ENCODE assay signal across 16 cellular contexts in the genomic region with DNA sequence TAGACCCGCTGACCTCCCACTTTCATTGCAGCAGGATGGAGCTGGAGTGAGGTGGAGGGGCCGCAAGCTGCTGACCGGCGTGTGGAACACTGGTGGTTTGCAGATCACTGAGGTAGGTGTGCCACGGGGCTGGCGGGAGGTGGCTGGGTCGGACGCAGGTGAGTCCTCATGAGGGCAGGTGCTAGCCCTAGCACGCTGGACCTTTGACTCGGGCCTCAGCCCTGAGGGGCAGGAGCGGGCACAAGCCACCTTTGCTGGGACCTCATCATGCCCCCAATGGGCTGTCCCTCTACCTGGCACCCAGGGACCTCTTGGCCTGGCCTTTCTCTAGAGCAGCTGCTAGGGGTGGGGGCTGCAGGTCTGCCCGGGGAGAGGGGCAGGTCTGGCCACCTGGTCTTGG.
DNase-seq lines count a peak whose midpoint lies in the region; ATAC-seq and TF ChIP-seq lines count a peak whose summit lies in the region.
"Had no signal": no experiment of that assay in that cellular context is flagged by ENCODE, and none has a peak within 500 bp of the region (broad histone marks: within the 10 kb centered on the region; RNA-seq: fewer than 3 reads in every experiment).

No MANE protein-coding gene starts in this region.

- 96% methylated on average over 12 of the region's 12 CpGs for WGBS in right cardiac atrium
- 95 to 100% (median 97%) methylated on average over 6 to 12 of the region's 12 CpGs for WGBS in adrenal gland, 4 donors
- WGBS in neuronal stem cell (ENCODE audit: extremely low coverage in 2 of 2, insufficient read length in 2 of 2, insufficient replicate concordance in 1 of 2), 2 donors: no CpG with 5 or more reads among the region's 12 CpGs

- H3K36me3 ChIP-seq in adrenal gland (replicated peaks in 1 of 2): peaks cover 0 to 15% of the 10 kb centered on the region in 2 donors
- H3K36me3 ChIP-seq in neuronal stem cell (replicated peaks in 1 of 2; ENCODE audit: control insufficient read depth in 2 of 2, insufficient read depth in 2 of 2, low read length in 2 of 2): peaks cover 2 to 45% of the 10 kb centered on the region in 2 donors

- no peak overlapping the region for H3K4me2 ChIP-seq in neuronal stem cell (ENCODE audit: insufficient read depth, low read length, poor library complexity, severe bottlenecking)

- peaks cover 49% of the 10 kb centered on the region for H3K4me1 Mint-ChIP-seq in glutamatergic neuron (ENCODE audit: low read depth, unreplicated experiment)

- H3K36me3 Mint-ChIP-seq in glutamatergic neuron (ENCODE audit: unreplicated experiment): peaks cover 4% of the 10 kb centered on the region
- H3K36me3 Mint-ChIP-seq: IgD-negative memory B cell had no signal

- H3K27ac Mint-ChIP-seq in glutamatergic neuron (ENCODE audit: unreplicated experiment): no peak overlapping the region
- H3K27ac Mint-ChIP-seq: IgD-negative memory B cell had no signal

- no peak overlapping the region for H3K4me3 Mint-ChIP-seq in glutamatergic neuron (ENCODE audit: unreplicated experiment)
- H3K4me3 Mint-ChIP-seq: IgD-negative memory B cell had no signal

- H3K18ac ChIP-seq in neuronal stem cell (ENCODE audit: low read length): peak overlapping the region; percentile 34

- H4K91ac ChIP-seq in neuronal stem cell (ENCODE audit: low read depth, low read length, poor library complexity): no peak overlapping the region

- no peak for ATAC-seq in right cardiac atrium
- ATAC-seq in left ventricle myocardium superior: no peak
- no peak for ATAC-seq in GM18517 (IDR thresholded peaks at IDR 0.05; ENCODE audit: unreplicated experiment)

- H3K27me3 Mint-ChIP-seq in glutamatergic neuron (ENCODE audit: unreplicated experiment): peaks cover 19% of the 10 kb centered on the region
- H3K27me3 Mint-ChIP-seq: IgD-negative memory B cell had no signal

- peaks cover 29% of the 10 kb centered on the region for H3K9me3 Mint-ChIP-seq in glutamatergic neuron (ENCODE audit: unreplicated experiment)

- H2AFZ ChIP-seq in neuronal stem cell (ENCODE audit: low read length): no peak overlapping the region

- no peak for TF ChIP-seq POLR2A in adrenal gland (IDR thresholded peaks at IDR 0.05)

- TF ChIP-seq CTCF in adrenal gland (IDR thresholded peaks at IDR 0.05) (no peak), glutamatergic neuron (IDR thresholded peaks at IDR 0.05; ENCODE audit: partially characterized antibody, unreplicated experiment) (no peak)

- peaks cover 17% of the 10 kb centered on the region for H3K79me1 ChIP-seq in neuronal stem cell (ENCODE audit: low read depth, low read length)

- H3K27ac ChIP-seq in right cardiac atrium (ENCODE audit: low read length) (peak overlapping the region; percentile 93), adrenal gland (peak overlapping the region in 3 of 5 donors; percentile 59 to 86 (median 74)), neuronal stem cell (replicated peaks; ENCODE audit: low read length) (no peak overlapping the region)
- H3K27ac ChIP-seq: Peyer's patch had no signal

- peak in 1 of 3 donors; percentile 52 for DNase-seq in right cardiac atrium
- no peak for DNase-seq in left ventricle myocardium superior
- peak in 1 of 7 donors; percentile 19 for DNase-seq in adrenal gland
- DNase-seq in neuronal stem cell (ENCODE audit: low spot score): no peak
- DNase-seq in glutamatergic neuron: no peak
- DNase-seq in activated CD8-positive, alpha-beta memory T cell treated with anti-CD3 and anti-CD28 coated beads, Interleukin-2, amount 50 U/mL, for 4 hours: no peak
- DNase-seq: EL, HCEC 1CT, MV-4-11, NCI-H1436 treated with DMSO at 0.1 percent for 48 hours, NCI-H2081, NCI-H510A treated with DMSO at 0.1 percent for 48 hours, Peyer's patch, SIG-M5 had no signal

- intact Hi-C loops in right cardiac atrium (cut with DNase I) (no loop called here), left ventricle myocardium superior (cut with micrococcal nuclease) (no loop called here), adrenal gland (cut with DNase I) (no loop called here)

- H2BK15ac ChIP-seq in neuronal stem cell (ENCODE audit: low read length): no peak overlapping the region

- H3K4me3 ChIP-seq in right cardiac atrium (ENCODE audit: low read length) (no peak overlapping the region), adrenal gland (no peak overlapping the region), neuronal stem cell (ENCODE audit: low read length in 2 of 2) (peak overlapping the region in 1 of 2 donors; percentile 14)
- H3K4me3 ChIP-seq: Peyer's patch had no signal

- H3K4me1 ChIP-seq in right cardiac atrium (ENCODE audit: control insufficient read depth, insufficient read depth, low read length) (peaks cover 43% of the 10 kb centered on the region), adrenal gland (replicated peaks in 1 of 2) (peaks cover 51 to 62% of the 10 kb centered on the region in 2 donors), neuronal stem cell (ENCODE audit: control insufficient read depth in 2 of 2, insufficient read depth in 1 of 2, low read depth in 1 of 2, low read length in 2 of 2) (peaks cover 36 to 44% of the 10 kb centered on the region in 2 donors)

- no peak overlapping the region for H3K23ac ChIP-seq in neuronal stem cell (ENCODE audit: low read depth, low read length, poor library complexity)

- H3K27me3 ChIP-seq in right cardiac atrium (ENCODE audit: control insufficient read depth, insufficient read depth): no peaks in the 10 kb centered on the region
- H3K27me3 ChIP-seq in adrenal gland: no peaks in the 10 kb centered on the region
- no peaks in the 10 kb centered on the region for H3K27me3 ChIP-seq in neuronal stem cell (ENCODE audit: control insufficient read depth in 3 of 3, insufficient read depth in 3 of 3, low read depth in 1 of 3, low read length in 3 of 3)
- H3K27me3 ChIP-seq: Peyer's patch had no signal

- H3K9me3 ChIP-seq in right cardiac atrium (ENCODE audit: control insufficient read depth, low read length) (no peaks in the 10 kb centered on the region), adrenal gland (replicated peaks in 1 of 3) (no peaks in the 10 kb centered on the region), neuronal stem cell (replicated peaks in 1 of 2; ENCODE audit: control insufficient read depth in 2 of 2, insufficient read depth in 1 of 2, low read depth in 1 of 2, low read length in 2 of 2) (no peaks in the 10 kb centered on the region)
- H3K9me3 ChIP-seq: Peyer's patch had no signal

- H3K9ac ChIP-seq in neuronal stem cell (ENCODE audit: low read depth, low read length, poor library complexity): peak overlapping the region; percentile 25

- no peak overlapping the region for H4K8ac ChIP-seq in neuronal stem cell (ENCODE audit: low read depth, low read length)

- H3K14ac ChIP-seq in neuronal stem cell (ENCODE audit: low read length): no peak overlapping the region

- H3K4ac ChIP-seq in neuronal stem cell (ENCODE audit: low read length): no peak overlapping the region

- peak overlapping the region; percentile 25 for H2BK5ac ChIP-seq in neuronal stem cell (ENCODE audit: low read length)

- no peak overlapping the region for H2AK5ac ChIP-seq in neuronal stem cell (ENCODE audit: low read depth, low read length)

- no peak overlapping the region for H2BK120ac ChIP-seq in neuronal stem cell (ENCODE audit: low read depth, low read length)

- H2BK12ac ChIP-seq in neuronal stem cell (ENCODE audit: low read length): no peak overlapping the region
